ENCODE assay signal across 1 cellular context in genomic region chr7:73547841-73548240, GRCh38.
TF ChIP-seq lines count a peak whose summit lies in the region.

No MANE protein-coding gene starts in this region.

TF ChIP-seq in GM12878, 131 proteins besides CTCF, POLR2A, EP300 and RAD21:
- TF ChIP-seq SUPT20H (IDR thresholded peaks at IDR 0.05; ENCODE audit: borderline replicate concordance, control insufficient read depth, low read depth, low read length): no peak
- TF ChIP-seq REST (IDR thresholded peaks at IDR 0.05; ENCODE audit: low read depth, low read length): no peak
- TF ChIP-seq SMARCA5 (IDR thresholded peaks at IDR 0.05): no peak
- TF ChIP-seq WRNIP1 (IDR thresholded peaks at IDR 0.05; ENCODE audit: borderline replicate concordance, low read depth, low read length): no peak
- TF ChIP-seq MLLT1 (IDR thresholded peaks at IDR 0.05): no peak
- TF ChIP-seq ATF3 (IDR thresholded peaks at IDR 0.05; ENCODE audit: borderline replicate concordance, extremely low read depth, low read depth, low read length): no peak
- no peak for TF ChIP-seq DPF2 (IDR thresholded peaks at IDR 0.05)
- no peak for TF ChIP-seq KLF5 (IDR thresholded peaks at IDR 0.05; ENCODE audit: partially characterized antibody)
- no peak for TF ChIP-seq TBL1XR1 (IDR thresholded peaks at IDR 0.05; ENCODE audit: low read depth, low read length)
- TF ChIP-seq SRF (IDR thresholded peaks at IDR 0.05; ENCODE audit: low read depth in 2 of 2, low read length in 2 of 2): no peak
- TF ChIP-seq MTA2 (IDR thresholded peaks at IDR 0.05; ENCODE audit: low read depth): no peak
- TF ChIP-seq ETV6 (conservative IDR thresholded peaks at IDR 0.05 in 1 of 2, IDR thresholded peaks at IDR 0.05 in 1 of 2; ENCODE audit: borderline replicate concordance in 1 of 2, low read depth in 1 of 2): no peak
- no peak for TF ChIP-seq HDGF (IDR thresholded peaks at IDR 0.05)
- TF ChIP-seq BMI1 (IDR thresholded peaks at IDR 0.05; ENCODE audit: borderline replicate concordance): no peak
- no peak for TF ChIP-seq SMC3 (IDR thresholded peaks at IDR 0.05; ENCODE audit: borderline replicate concordance, low read length)
- TF ChIP-seq CBX5 (IDR thresholded peaks at IDR 0.05; ENCODE audit: low read depth): no peak
- no peak for TF ChIP-seq HSF1 (IDR thresholded peaks at IDR 0.05; ENCODE audit: low read depth, low read length)
TF ChIP-seq in GM12878: peak in this region for 0.
